ENCODE assay signal across 39 cellular contexts in the genomic region with DNA sequence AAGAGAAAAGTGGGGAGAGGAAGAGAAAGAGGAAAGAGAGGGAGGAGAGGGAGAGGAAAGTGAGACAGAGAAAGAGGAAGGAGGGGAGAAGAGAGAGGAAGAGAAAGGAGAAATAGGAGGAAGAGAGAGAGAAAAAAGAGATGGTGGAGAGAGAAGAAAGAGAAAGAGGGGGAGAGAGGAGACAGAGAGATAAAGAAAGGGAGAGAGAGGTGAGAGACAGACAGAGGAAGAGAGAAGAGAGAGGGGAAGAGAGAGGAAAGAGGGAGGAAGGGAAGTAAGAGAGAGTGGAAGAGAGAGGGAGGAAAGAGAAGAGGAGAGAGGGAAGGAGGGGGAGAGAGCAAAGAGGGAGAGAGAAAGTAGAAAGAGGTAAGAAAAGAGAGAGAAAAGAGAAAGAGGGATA. TPM values are rescaled to one million over a fixed set of nuclear protein-coding genes. Genes with fewer than 3 reads are reported as not detected.
"Had no signal": no experiment of that assay in that cellular context is flagged by ENCODE, and none has a peak within 500 bp of the region (broad histone marks: within the 10 kb centered on the region; RNA-seq: fewer than 3 reads in every experiment).

No MANE protein-coding gene starts in this region.

- H3K4me1 Mint-ChIP-seq: activated naive CD4-positive, alpha-beta T cell treated with anti-CD3 and anti-CD28 coated beads, Interleukin-2, amount 10 ng/mL, durations not matched to agents 7 days and 5 days; activated naive CD4-positive, alpha-beta T cell treated with anti-CD3 and anti-CD28 coated beads, Interleukin-2, amount 50 U/mL, for 24 hours; activated naive CD8-positive, alpha-beta T cell treated with anti-CD3 and anti-CD28 coated beads for 36 hours; activated naive CD8-positive, alpha-beta T cell treated with anti-CD3 and anti-CD28 coated beads, Interleukin-2, amount 10 ng/mL, durations not matched to agents 7 days and 5 days; activated naive CD8-positive, alpha-beta T cell treated with anti-CD3 and anti-CD28 coated beads, Interleukin-2, amount 50 U/mL, for 24 hours; activated T-helper 17 cell treated with anti-CD3 and anti-CD28 coated beads, Interleukin-2, amount 50 U/mL, for 72 hours; brain; central memory CD8-positive, alpha-beta T cell had no signal

- H3K4me3 Mint-ChIP-seq: activated naive CD4-positive, alpha-beta T cell treated with anti-CD3 and anti-CD28 coated beads for 36 hours; activated naive CD4-positive, alpha-beta T cell treated with anti-CD3 and anti-CD28 coated beads, Interleukin-2, amount 10 ng/mL, durations not matched to agents 7 days and 5 days; activated naive CD4-positive, alpha-beta T cell treated with anti-CD3 and anti-CD28 coated beads, Interleukin-2, amount 50 U/mL, for 24 hours; activated naive CD8-positive, alpha-beta T cell; activated naive CD8-positive, alpha-beta T cell treated with anti-CD3 and anti-CD28 coated beads for 36 hours; activated naive CD8-positive, alpha-beta T cell treated with anti-CD3 and anti-CD28 coated beads, Interleukin-2, amount 10 ng/mL, durations not matched to agents 7 days and 5 days; activated naive CD8-positive, alpha-beta T cell treated with anti-CD3 and anti-CD28 coated beads, Interleukin-2, amount 50 U/mL, for 24 hours; activated T-cell treated with anti-CD3 and anti-CD28 coated beads, Interleukin-2, amount 50 U/mL, for 24 hours; activated T-cell treated with anti-CD3 and anti-CD28 coated beads, Interleukin-2, amount 50 U/mL, for 4 hours; activated T-cell treated with anti-CD3 and anti-CD28 coated beads, Interleukin-2, amount 50 U/mL, for 72 hours; activated T-helper 1 cell treated with anti-CD3 and anti-CD28 coated beads, Interleukin-12 subunit alpha, Interleukin-12 subunit beta, Interleukin-2, Interleukin-4 antibody, amounts not matched to agents 30 ng/mL and 10 ng/mL and 1 ng/mL, durations not matched to agents 14 hours and 24 hours and 36 hours; activated T-helper 17 cell treated with anti-CD3 and anti-CD28 coated beads, Interleukin-2, amount 50 U/mL, for 72 hours; brain; central memory CD8-positive, alpha-beta T cell had no signal

- FAIRE-seq: astrocyte, bronchial epithelial cell had no signal

- H3K36me3 ChIP-seq: adrenal gland, ascending aorta, brain microvascular endothelial cell, breast epithelium, cardiac muscle cell had no signal

- H3K27ac ChIP-seq: adrenal gland, ascending aorta, body of pancreas, brain microvascular endothelial cell, breast epithelium, cardiac muscle cell had no signal

- H3K4me1 ChIP-seq: adrenal gland, ascending aorta, body of pancreas, breast epithelium had no signal

- H3K4me3 ChIP-seq: adrenal gland, ascending aorta, body of pancreas, breast epithelium, cardiac muscle cell had no signal

- H3K27me3 ChIP-seq: ascending aorta, body of pancreas, brain microvascular endothelial cell had no signal

- H3K27me3 Mint-ChIP-seq: activated naive CD8-positive, alpha-beta T cell treated with anti-CD3 and anti-CD28 coated beads, Interleukin-2, amount 10 ng/mL, durations not matched to agents 7 days and 5 days had no signal

- H3K9me3 ChIP-seq: adrenal gland, ascending aorta, breast epithelium had no signal

- DNase-seq: activated effector memory CD4-positive, alpha-beta T cell treated with anti-CD3 and anti-CD28 coated beads, Interleukin-2, amount 50 U/mL, for 16 hours; activated effector memory CD4-positive, alpha-beta T cell treated with Interleukin-2 at 50 U/mL for 16 hours; activated gamma-delta T cell; activated gamma-delta T cell treated with Interleukin-2 at 50 U/mL for 16 hours; activated naive CD4-positive, alpha-beta T cell; activated naive CD4-positive, alpha-beta T cell treated with anti-CD3 and anti-CD28 coated beads for 36 hours; activated naive CD4-positive, alpha-beta T cell treated with anti-CD3 and anti-CD28 coated beads, Interleukin-2, amount 10 ng/mL, durations not matched to agents 7 days and 5 days; activated naive CD4-positive, alpha-beta T cell treated with anti-CD3 and anti-CD28 coated beads, Interleukin-2, amount 50 U/mL, for 16 hours; activated naive CD4-positive, alpha-beta T cell treated with Interleukin-2 at 50 U/mL for 16 hours; activated naive CD8-positive, alpha-beta T cell treated with anti-CD3 and anti-CD28 coated beads for 36 hours; activated naive CD8-positive, alpha-beta T cell treated with anti-CD3 and anti-CD28 coated beads, Interleukin-2, amount 10 ng/mL, durations not matched to agents 7 days and 5 days; activated naive CD8-positive, alpha-beta T cell treated with anti-CD3 and anti-CD28 coated beads, Interleukin-2, amount 50 U/mL, for 24 hours; activated T-cell treated with anti-CD3 and anti-CD28 coated beads, Interleukin-2, amount 50 U/mL, for 24 hours; activated T-cell treated with anti-CD3 and anti-CD28 coated beads, Interleukin-2, amount 50 U/mL, for 4 hours; activated T-cell treated with anti-CD3 and anti-CD28 coated beads, Interleukin-2, amount 50 U/mL, for 48 hours; activated T-cell treated with anti-CD3 and anti-CD28 coated beads, Interleukin-2, amount 50 U/mL, for 72 hours; adrenal gland; amniotic stem cell; amygdala; anterior cingulate cortex; aorta; body of pancreas; brain microvascular endothelial cell; caudate nucleus; central memory CD4-positive, alpha-beta T cell; cerebellar nuclear complex had no signal

- H3K9me3 Mint-ChIP-seq: activated naive CD4-positive, alpha-beta T cell treated with anti-CD3 and anti-CD28 coated beads for 36 hours; activated naive CD4-positive, alpha-beta T cell treated with anti-CD3 and anti-CD28 coated beads, Interleukin-2, amount 10 ng/mL, durations not matched to agents 7 days and 5 days; activated naive CD4-positive, alpha-beta T cell treated with anti-CD3 and anti-CD28 coated beads, Interleukin-2, amount 50 U/mL, for 24 hours; activated naive CD8-positive, alpha-beta T cell treated with anti-CD3 and anti-CD28 coated beads, Interleukin-2, amount 10 ng/mL, durations not matched to agents 7 days and 5 days; activated naive CD8-positive, alpha-beta T cell treated with anti-CD3 and anti-CD28 coated beads, Interleukin-2, amount 50 U/mL, for 24 hours; activated T-cell treated with anti-CD3 and anti-CD28 coated beads, Interleukin-2, amount 50 U/mL, for 24 hours; activated T-cell treated with anti-CD3 and anti-CD28 coated beads, Interleukin-2, amount 50 U/mL, for 72 hours; activated T-helper 1 cell treated with anti-CD3 and anti-CD28 coated beads, Interleukin-12 subunit alpha, Interleukin-12 subunit beta, Interleukin-2, Interleukin-4 antibody, amounts not matched to agents 30 ng/mL and 10 ng/mL and 1 ng/mL, durations not matched to agents 14 hours and 24 hours and 36 hours; activated T-helper 17 cell treated with anti-CD3 and anti-CD28 coated beads, Interleukin-2, amount 50 U/mL, for 72 hours; activated T-helper 2 cell treated with anti-CD3 and anti-CD28 coated beads, Interferon-gamma antibody, Interleukin-2, Interleukin-4, amounts not matched to agents 10 μg/mL and 5 μg/mL and 100 μg/mL, durations not matched to agents 14 hours and 24 hours and 36 hours; brain; central memory CD8-positive, alpha-beta T cell had no signal

- ATAC-seq: activated naive CD4-positive, alpha-beta T cell treated with anti-CD3 and anti-CD28 coated beads, Interleukin-2, amount 50 U/mL, for 72 hours; activated naive CD8-positive, alpha-beta T cell treated with anti-CD3 and anti-CD28 coated beads, Interleukin-2, amount 50 U/mL, for 24 hours; activated T-cell treated with anti-CD3 and anti-CD28 coated beads, Interleukin-2, amount 50 U/mL, for 4 hours; activated T-cell treated with anti-CD3 and anti-CD28 coated beads, Interleukin-2, amount 50 U/mL, for 72 hours; activated T-helper 17 cell treated with anti-CD3 and anti-CD28 coated beads, Interleukin-2, amount 50 U/mL, for 72 hours; body of pancreas had no signal

- H3K27ac Mint-ChIP-seq: activated naive CD4-positive, alpha-beta T cell treated with anti-CD3 and anti-CD28 coated beads for 36 hours; activated naive CD4-positive, alpha-beta T cell treated with anti-CD3 and anti-CD28 coated beads, Interleukin-2, amount 10 ng/mL, durations not matched to agents 7 days and 5 days; activated naive CD4-positive, alpha-beta T cell treated with anti-CD3 and anti-CD28 coated beads, Interleukin-2, amount 50 U/mL, for 24 hours; activated naive CD4-positive, alpha-beta T cell treated with anti-CD3 and anti-CD28 coated beads, Interleukin-2, amount 50 U/mL, for 72 hours; activated naive CD8-positive, alpha-beta T cell; activated naive CD8-positive, alpha-beta T cell treated with anti-CD3 and anti-CD28 coated beads for 36 hours; activated naive CD8-positive, alpha-beta T cell treated with anti-CD3 and anti-CD28 coated beads, Interleukin-2, amount 10 ng/mL, durations not matched to agents 7 days and 5 days; activated naive CD8-positive, alpha-beta T cell treated with anti-CD3 and anti-CD28 coated beads, Interleukin-2, amount 50 U/mL, for 24 hours; activated T-cell treated with anti-CD3 and anti-CD28 coated beads, Interleukin-2, amount 50 U/mL, for 24 hours; activated T-cell treated with anti-CD3 and anti-CD28 coated beads, Interleukin-2, amount 50 U/mL, for 72 hours; activated T-helper 1 cell treated with anti-CD3 and anti-CD28 coated beads, Interleukin-12 subunit alpha, Interleukin-12 subunit beta, Interleukin-2, Interleukin-4 antibody, amounts not matched to agents 30 ng/mL and 10 ng/mL and 1 ng/mL, durations not matched to agents 14 hours and 24 hours and 36 hours; activated T-helper 17 cell treated with anti-CD3 and anti-CD28 coated beads, Interleukin-2, amount 50 U/mL, for 72 hours; activated T-helper 2 cell treated with anti-CD3 and anti-CD28 coated beads, Interferon-gamma antibody, Interleukin-2, Interleukin-4, amounts not matched to agents 10 μg/mL and 5 μg/mL and 100 μg/mL, durations not matched to agents 14 hours and 24 hours and 36 hours; brain had no signal

RNA-seq across cellular contexts. Expression of a gene that starts 9.4 kb away (rescaled TPM):
- total RNA-seq: activated naive CD4-positive, alpha-beta T cell treated with anti-CD3 and anti-CD28 coated beads for 36 hours; activated naive CD8-positive, alpha-beta T cell treated with anti-CD3 and anti-CD28 coated beads for 36 hours; activated naive CD8-positive, alpha-beta T cell treated with anti-CD3 and anti-CD28 coated beads, Interleukin-2, amount 10 ng/mL, durations not matched to agents 7 days and 5 days; activated T-cell treated with anti-CD3 and anti-CD28 coated beads, Interleukin-2, amount 50 U/mL, for 4 hours; activated T-helper 1 cell treated with anti-CD3 and anti-CD28 coated beads, Interleukin-12 subunit alpha, Interleukin-12 subunit beta, Interleukin-2, Interleukin-4 antibody, amounts not matched to agents 30 ng/mL and 10 ng/mL and 1 ng/mL, durations not matched to agents 14 hours and 24 hours and 36 hours; activated T-helper 2 cell treated with anti-CD3 and anti-CD28 coated beads, Interferon-gamma antibody, Interleukin-2, Interleukin-4, amounts not matched to agents 10 μg/mL and 5 μg/mL and 100 μg/mL, durations not matched to agents 14 hours and 24 hours and 36 hours; ascending aorta; bronchial epithelial cell had no signal
- polyA plus RNA-seq: aorta, cardiac muscle cell had no signal
